ENCODE assay signal across 8 cellular contexts in genomic region chr11:76783901-76784813, GRCh38. TPM values are rescaled to one million over a fixed set of nuclear protein-coding genes. Genes with fewer than 3 reads are reported as not detected.
DNase-seq lines count a peak whose midpoint lies in the region; ATAC-seq lines count a peak whose summit lies in the region.

No MANE protein-coding gene starts in this region.

- peaks cover 0 to 8% (median 0%) of the 10 kb centered on the region in 3 donors for H3K27me3 ChIP-seq in skeletal muscle tissue (ENCODE audit: control insufficient read depth in 3 of 3, insufficient read depth in 3 of 3, low read length in 3 of 3)

- H3K9ac ChIP-seq in skeletal muscle tissue (ENCODE audit: low read depth in 1 of 3, low read length in 3 of 3), result peak overlapping the region; percentile 64 to 74 (median 65)

- H3K27ac ChIP-seq in skeletal muscle tissue (ENCODE audit: low read depth, low read length), result peak overlapping the region; percentile 73

- H3K36me3 ChIP-seq in skeletal muscle tissue (ENCODE audit: control insufficient read depth in 3 of 3, insufficient read depth in 3 of 3, low read length in 3 of 3), result no peaks in the 10 kb centered on the region

- peak overlapping the region; percentile 61 to 85 (median 82) for H3K4me3 ChIP-seq in skeletal muscle tissue (ENCODE audit: low read length in 3 of 3)

- H3K9me3 ChIP-seq in skeletal muscle tissue (ENCODE audit: control insufficient read depth in 3 of 3, low read length in 3 of 3), result no peaks in the 10 kb centered on the region

- H3K4me1 ChIP-seq in skeletal muscle tissue (ENCODE audit: control insufficient read depth in 3 of 3, insufficient read depth in 3 of 3, low read length in 3 of 3), result peaks cover 20 to 32% (median 27%) of the 10 kb centered on the region in 3 donors

- ATAC-seq in GM18498 (IDR thresholded peaks at IDR 0.05; ENCODE audit: unreplicated experiment) (no peak), HG03095 (IDR thresholded peaks at IDR 0.05; ENCODE audit: unreplicated experiment) (no peak)

- DNase-seq in CD1c-positive myeloid dendritic cell (ENCODE audit: extremely low spot score) (peak; percentile 27), HuH-7.5 (ENCODE audit: low spot score) (peak; percentile 78), amniotic stem cell (lab: John Stamatoyannopoulos, UW) (peak; percentile 46), iPS DF 19.7 (ENCODE audit: low read depth, low spot score) (peak; percentile 80), GM19238 (ENCODE audit: insufficient read length, low spot score) (no peak)

RNA-seq across cellular contexts. Expression of gene TSKU, which starts 1.0 kb away (rescaled TPM):
- total RNA-seq in skeletal muscle tissue, result 6.8 TPM
